12 cellular contexts compared by ENCODE assay signal in genomic region chr2:158391876-158392275, GRCh38.
DNase-seq lines count a peak whose midpoint lies in the region; ATAC-seq and TF ChIP-seq lines count a peak whose summit lies in the region.
"Had no signal": no experiment of that assay in that cellular context is flagged by ENCODE, and none has a peak within 500 bp of the region (broad histone marks: within the 10 kb centered on the region; RNA-seq: fewer than 3 reads in every experiment).

No MANE protein-coding gene starts in this region.

- H3K27me3 Mint-ChIP-seq in activated naive CD8-positive, alpha-beta T cell treated with anti-CD3 and anti-CD28 coated beads, Interleukin-2, amount 10 ng/mL, durations not matched to agents 7 days and 5 days = peaks cover 2% of the 10 kb centered on the region
- H3K27me3 Mint-ChIP-seq in natural killer cell treated with Interleukin-12 subunit alpha and Interleukin-12 subunit beta and Interleukin-15 and Interleukin-18, amount 100 ng/mL, for 72 hours = peaks cover 9 to 16% of the 10 kb centered on the region in 2 donors

- CTCF ChIA-PET in HEK293 (lab: Yijun Ruan, JAX) = no interaction called here

- in situ Hi-C loops in GM13976 (cut with MboI; ENCODE audit: low sequenced_read_pairs, unreplicated experiment) = no loop called here

- H3K36me3 Mint-ChIP-seq in activated naive CD8-positive, alpha-beta T cell treated with anti-CD3 and anti-CD28 coated beads, Interleukin-2, amount 10 ng/mL, durations not matched to agents 7 days and 5 days = no peaks in the 10 kb centered on the region
- no peaks in the 10 kb centered on the region for H3K36me3 Mint-ChIP-seq in natural killer cell treated with Interleukin-12 subunit alpha and Interleukin-12 subunit beta and Interleukin-15 and Interleukin-18, amount 100 ng/mL, for 72 hours
- H3K36me3 Mint-ChIP-seq: brain had no signal

- H3K4me3 Mint-ChIP-seq in activated naive CD8-positive, alpha-beta T cell treated with anti-CD3 and anti-CD28 coated beads, Interleukin-2, amount 10 ng/mL, durations not matched to agents 7 days and 5 days = no peak overlapping the region
- H3K4me3 Mint-ChIP-seq in natural killer cell treated with Interleukin-12 subunit alpha and Interleukin-12 subunit beta and Interleukin-15 and Interleukin-18, amount 100 ng/mL, for 72 hours = peak overlapping the region; percentile 1
- H3K4me3 Mint-ChIP-seq: brain had no signal

- no peaks in the 10 kb centered on the region for H3K36me3 ChIP-seq in HEK293 (ENCODE audit: control insufficient read depth in 2 of 2, insufficient read depth in 1 of 2, low read length in 2 of 2)
- H3K36me3 ChIP-seq: spleen had no signal

- TF ChIP-seq CTCF in HEK293 (tag by site-specific recombination; IDR thresholded peaks at IDR 0.05) (no peak), GM13976 (IDR thresholded peaks at IDR 0.05; ENCODE audit: borderline replicate concordance, control extremely low read depth, extremely low read depth, insufficient read depth, missing control alignments) (no peak)

- no peak overlapping the region for H3K27ac Mint-ChIP-seq in activated naive CD8-positive, alpha-beta T cell treated with anti-CD3 and anti-CD28 coated beads, Interleukin-2, amount 10 ng/mL, durations not matched to agents 7 days and 5 days
- peak overlapping the region; percentile 12 to 31 for H3K27ac Mint-ChIP-seq in natural killer cell treated with Interleukin-12 subunit alpha and Interleukin-12 subunit beta and Interleukin-15 and Interleukin-18, amount 100 ng/mL, for 72 hours
- H3K27ac Mint-ChIP-seq: brain had no signal

- DNase-seq in activated CD4-positive, CD25-positive, alpha-beta regulatory T cell (lab: John Stamatoyannopoulos, UW) = no peak
- no peak for DNase-seq in activated naive CD8-positive, alpha-beta T cell treated with anti-CD3 and anti-CD28 coated beads, Interleukin-2, amount 10 ng/mL, durations not matched to agents 7 days and 5 days
- DNase-seq in natural killer cell treated with Interleukin-12 subunit alpha and Interleukin-12 subunit beta and Interleukin-15 and Interleukin-18, amount 100 ng/mL, for 72 hours (ENCODE audit: low spot score) = no peak
- DNase-seq in GM13976 (ENCODE audit: low spot score) = no peak
- DNase-seq: MM.1S, NCI-H524 treated with DMSO at 0.1 percent for 48 hours, spleen had no signal

- H3K9me3 Mint-ChIP-seq in activated naive CD8-positive, alpha-beta T cell treated with anti-CD3 and anti-CD28 coated beads, Interleukin-2, amount 10 ng/mL, durations not matched to agents 7 days and 5 days = peaks cover 2% of the 10 kb centered on the region
- peaks cover 3% of the 10 kb centered on the region for H3K9me3 Mint-ChIP-seq in natural killer cell treated with Interleukin-12 subunit alpha and Interleukin-12 subunit beta and Interleukin-15 and Interleukin-18, amount 100 ng/mL, for 72 hours
- H3K9me3 Mint-ChIP-seq: brain had no signal

- H3K4me1 ChIP-seq in HEK293 (ENCODE audit: control insufficient read depth, insufficient read depth, low read length) = no peaks in the 10 kb centered on the region
- H3K4me1 ChIP-seq: spleen had no signal

- peaks cover 6% of the 10 kb centered on the region for H3K4me1 Mint-ChIP-seq in activated naive CD8-positive, alpha-beta T cell treated with anti-CD3 and anti-CD28 coated beads, Interleukin-2, amount 10 ng/mL, durations not matched to agents 7 days and 5 days
- peaks cover 9 to 11% of the 10 kb centered on the region in 2 donors for H3K4me1 Mint-ChIP-seq in natural killer cell treated with Interleukin-12 subunit alpha and Interleukin-12 subunit beta and Interleukin-15 and Interleukin-18, amount 100 ng/mL, for 72 hours (ENCODE audit: low read depth in 2 of 2)

- H3K4me3 ChIP-seq in HEK293 (ENCODE audit: low read depth, low read length) = no peak overlapping the region
- H3K4me3 ChIP-seq: spleen had no signal

- no peaks in the 10 kb centered on the region for H3K9me3 ChIP-seq in HEK293 (ENCODE audit: control insufficient read depth, insufficient read depth, low read depth, low read length)
- H3K9me3 ChIP-seq: spleen had no signal

- POLR2A ChIA-PET in HEK293 (lab: Yijun Ruan, JAX) = no interaction called here
- POLR2A ChIA-PET in activated naive CD8-positive, alpha-beta T cell treated with anti-CD3 and anti-CD28 coated beads, Interleukin-2, amount 10 ng/mL, durations not matched to agents 7 days and 5 days (lab: Charles Lee) = no interaction called here

- no peak overlapping the region for H3K27ac ChIP-seq in HEK293 (ENCODE audit: extremely low read depth, low read depth, low read length)
- H3K27ac ChIP-seq: spleen had no signal

- ATAC-seq in activated CD4-positive, CD25-positive, alpha-beta regulatory T cell treated with anti-CD3 and anti-CD28 coated beads, Interleukin-2, amount 50 U/mL, for 24 hours = peak; percentile 60 to 62
- ATAC-seq in activated naive CD8-positive, alpha-beta T cell treated with anti-CD3 and anti-CD28 coated beads, Interleukin-2, amount 10 ng/mL, durations not matched to agents 7 days and 5 days (ENCODE audit: low read depth) = peak; percentile 76
- ATAC-seq in natural killer cell treated with Interleukin-12 subunit alpha and Interleukin-12 subunit beta and Interleukin-15 and Interleukin-18, amount 100 ng/mL, for 72 hours = peak; percentile 82 to 92
- no peak for ATAC-seq in SK-N-SH treated with all-trans-retinoic acid at 6 μM for 48 hours
- no peak for ATAC-seq in GM18511 (IDR thresholded peaks at IDR 0.05; ENCODE audit: unreplicated experiment)

TF ChIP-seq in HEK293, 187 proteins besides CTCF, POLR2A, EP300 and RAD21:
- TF ChIP-seq ZNF629 (tag by site-specific recombination; IDR thresholded peaks at IDR 0.05) (0 out of 2 replicates have a peak, but pooled peaks have one; percentile 17), ZBTB21 (tag by site-specific recombination; IDR thresholded peaks at IDR 0.05) (peak; percentile 24; the same call in 1 of the 2 replicates), ZNF169 (tag by site-specific recombination; IDR thresholded peaks at IDR 0.05) (no peak), PRDM1 (tag by site-specific recombination; IDR thresholded peaks at IDR 0.05) (peak; percentile 48; the same call in 1 of the 2 replicates)
TF ChIP-seq in HEK293: peak in this region for 3.

TF ChIP-seq in SK-N-SH treated with all-trans-retinoic acid at 6 μM for 48 hours, 23 proteins besides CTCF, POLR2A, EP300 and RAD21:
- TF ChIP-seq, protein P1, sequence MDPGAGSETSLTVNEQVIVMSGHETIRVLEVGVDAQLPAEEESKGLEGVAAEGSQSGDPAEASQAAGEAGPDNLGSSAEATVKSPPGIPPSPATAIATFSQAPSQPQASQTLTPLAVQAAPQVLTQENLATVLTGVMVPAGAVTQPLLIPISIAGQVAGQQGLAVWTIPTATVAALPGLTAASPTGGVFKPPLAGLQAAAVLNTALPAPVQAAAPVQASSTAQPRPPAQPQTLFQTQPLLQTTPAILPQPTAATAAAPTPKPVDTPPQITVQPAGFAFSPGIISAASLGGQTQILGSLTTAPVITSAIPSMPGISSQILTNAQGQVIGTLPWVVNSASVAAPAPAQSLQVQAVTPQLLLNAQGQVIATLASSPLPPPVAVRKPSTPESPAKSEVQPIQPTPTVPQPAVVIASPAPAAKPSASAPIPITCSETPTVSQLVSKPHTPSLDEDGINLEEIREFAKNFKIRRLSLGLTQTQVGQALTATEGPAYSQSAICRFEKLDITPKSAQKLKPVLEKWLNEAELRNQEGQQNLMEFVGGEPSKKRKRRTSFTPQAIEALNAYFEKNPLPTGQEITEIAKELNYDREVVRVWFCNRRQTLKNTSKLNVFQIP (CRISPR knock-in tag; IDR thresholded peaks at IDR 0.05; ENCODE audit: borderline replicate concordance, low read depth) = no peak
- TF ChIP-seq CSRNP3 (CRISPR knock-in tag; IDR thresholded peaks at IDR 0.05) (no peak), TOX (CRISPR knock-in tag; IDR thresholded peaks at IDR 0.05; ENCODE audit: borderline replicate concordance) (no peak), CSDC2 (CRISPR knock-in tag; IDR thresholded peaks at IDR 0.05) (no peak), OSR1 (CRISPR knock-in tag; IDR thresholded peaks at IDR 0.05) (no peak), ISL1 (CRISPR knock-in tag; IDR thresholded peaks at IDR 0.05) (no peak), ZNF565 (CRISPR knock-in tag; conservative IDR thresholded peaks at IDR 0.05; ENCODE audit: low read depth) (no peak), PPARA (CRISPR knock-in tag; IDR thresholded peaks at IDR 0.05; ENCODE audit: borderline replicate concordance) (no peak), ZC3H10 (CRISPR knock-in tag; IDR thresholded peaks at IDR 0.05) (no peak), TCF4 (CRISPR knock-in tag; IDR thresholded peaks at IDR 0.05; ENCODE audit: borderline replicate concordance) (no peak), BACH2 (CRISPR knock-in tag; IDR thresholded peaks at IDR 0.05; ENCODE audit: borderline replicate concordance) (no peak), GLIS3 (CRISPR knock-in tag; IDR thresholded peaks at IDR 0.05) (no peak)
- TF ChIP-seq, protein P2, sequence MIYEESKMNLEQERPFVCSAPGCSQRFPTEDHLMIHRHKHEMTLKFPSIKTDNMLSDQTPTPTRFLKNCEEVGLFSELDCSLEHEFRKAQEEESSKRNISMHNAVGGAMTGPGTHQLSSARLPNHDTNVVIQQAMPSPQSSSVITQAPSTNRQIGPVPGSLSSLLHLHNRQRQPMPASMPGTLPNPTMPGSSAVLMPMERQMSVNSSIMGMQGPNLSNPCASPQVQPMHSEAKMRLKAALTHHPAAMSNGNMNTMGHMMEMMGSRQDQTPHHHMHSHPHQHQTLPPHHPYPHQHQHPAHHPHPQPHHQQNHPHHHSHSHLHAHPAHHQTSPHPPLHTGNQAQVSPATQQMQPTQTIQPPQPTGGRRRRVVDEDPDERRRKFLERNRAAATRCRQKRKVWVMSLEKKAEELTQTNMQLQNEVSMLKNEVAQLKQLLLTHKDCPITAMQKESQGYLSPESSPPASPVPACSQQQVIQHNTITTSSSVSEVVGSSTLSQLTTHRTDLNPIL (CRISPR knock-in tag; IDR thresholded peaks at IDR 0.05; ENCODE audit: low read depth) = no peak

Comparison
In these comparisons a context has a peak if more than half of its experiments do, and no peak if none do; other contexts are left out.
1. ATAC-seq: peak in activated CD4-positive, CD25-positive, alpha-beta regulatory T cell treated with anti-CD3 and anti-CD28 coated beads, Interleukin-2, amount 50 U/mL, for 24 hours (2 of 2), activated naive CD8-positive, alpha-beta T cell treated with anti-CD3 and anti-CD28 coated beads, Interleukin-2, amount 10 ng/mL, durations not matched to agents 7 days and 5 days (single experiment) and natural killer cell treated with Interleukin-12 subunit alpha and Interleukin-12 subunit beta and Interleukin-15 and Interleukin-18, amount 100 ng/mL, for 72 hours (2 of 2); none in SK-N-SH treated with all-trans-retinoic acid at 6 μM for 48 hours (single experiment) and GM18511 (single experiment).